Comparison of ENCODE assay signal across 8 cellular contexts in genomic region chr14:62162998-62163589, GRCh38.
DNase-seq lines count a peak whose midpoint lies in the region; ATAC-seq and TF ChIP-seq lines count a peak whose summit lies in the region.

No MANE protein-coding gene starts in this region.

- no peak overlapping the region for H3K4me3 ChIP-seq in HCT116 (replicated peaks in 1 of 2; ENCODE audit: low read depth in 1 of 2, low read length in 2 of 2)
- H3K4me3 ChIP-seq in spleen = no peak overlapping the region

- intact Hi-C loops in HCT116 (cut with micrococcal nuclease) = loop anchor here (1.0 kb wide), 1 partner anchor 1113 kb away; no protein-coding TSS in a partner anchor
- intact Hi-C loops in activated T-helper 1 cell treated with anti-CD3 and anti-CD28 coated beads, Interleukin-12 subunit alpha, Interleukin-12 subunit beta, Interleukin-2, Interleukin-4 antibody, amounts not matched to agents 30 ng/mL and 10 ng/mL and 1 ng/mL, durations not matched to agents 14 hours and 24 hours and 36 hours (cut with micrococcal nuclease) = loop anchor here (1.0 to 5.0 kb wide), 2 partner anchors 1113 to 1609 kb away; no protein-coding TSS in a partner anchor
- intact Hi-C loops in left ventricle myocardium superior (cut with micrococcal nuclease) = no loop called here
- intact Hi-C loops in spleen (cut with DNase I; ENCODE audit: low total_unique reads) = loop anchor here (10.0 kb wide), 1 partner anchor 1112 kb away; no protein-coding TSS in a partner anchor

- no peaks in the 10 kb centered on the region for H3K4me1 Mint-ChIP-seq in activated CD4-positive, alpha-beta T cell treated with anti-CD3 and anti-CD28 coated beads, Interleukin-2, amount 10 ng/mL, durations not matched to agents 7 days and 5 days
- H3K4me1 Mint-ChIP-seq in activated T-helper 1 cell treated with anti-CD3 and anti-CD28 coated beads, Interleukin-12 subunit alpha, Interleukin-12 subunit beta, Interleukin-2, Interleukin-4 antibody, amounts not matched to agents 30 ng/mL and 10 ng/mL and 1 ng/mL, durations not matched to agents 14 hours and 24 hours and 36 hours (ENCODE audit: low read depth) = no peaks in the 10 kb centered on the region
- no peaks in the 10 kb centered on the region for H3K4me1 Mint-ChIP-seq in stimulated activated effector memory CD8-positive, alpha-beta T cell treated with anti-CD3 and anti-CD28 coated beads, Interleukin-12 subunit alpha, Interleukin-12 subunit beta, amount 100 ng/mL, for 72 hours

- no peak overlapping the region for H3K9ac ChIP-seq in HCT116 (ENCODE audit: low read length)

- TF ChIP-seq CTCF in HCT116 (IDR thresholded peaks at IDR 0.05 in 2 of 3, conservative IDR thresholded peaks at IDR 0.05 in 1 of 3; ENCODE audit: borderline replicate concordance in 1 of 3, insufficient read depth in 1 of 3, low read depth in 2 of 3, low read length in 2 of 3) = peak; percentile 41 to 81 (median 73); a peak in 5 of 6 replicates
- peak in 9 of 11 experiments; percentile 18 to 74 (median 58) for TF ChIP-seq CTCF in spleen (IDR thresholded peaks at IDR 0.05 in 8 of 11, conservative IDR thresholded peaks at IDR 0.05 in 3 of 11)

- POLR2A ChIA-PET in activated CD4-positive, alpha-beta T cell treated with anti-CD3 and anti-CD28 coated beads, Interleukin-2, amount 10 ng/mL, durations not matched to agents 7 days and 5 days (lab: Charles Lee) = no interaction called here
- POLR2A ChIA-PET in HCT116 (lab: Charles Lee) = no interaction called here

- H3K9me2 ChIP-seq in HCT116 (ENCODE audit: insufficient read depth) = no peaks in the 10 kb centered on the region

- RAD21 ChIA-PET in HCT116 (lab: Charles Lee; ENCODE audit: low non-redundant PET in 1 of 2, low total read pairs in 2 of 2, uncharacterized antibody in 2 of 2, unreplicated experiment in 2 of 2) = no interaction called here

- no peaks in the 10 kb centered on the region for H3K79me2 ChIP-seq in HCT116 (ENCODE audit: insufficient read depth, low read length)

- H3K27me3 Mint-ChIP-seq in activated CD4-positive, alpha-beta T cell treated with anti-CD3 and anti-CD28 coated beads, Interleukin-2, amount 10 ng/mL, durations not matched to agents 7 days and 5 days = peaks cover 11% of the 10 kb centered on the region
- H3K27me3 Mint-ChIP-seq in activated T-helper 1 cell treated with anti-CD3 and anti-CD28 coated beads, Interleukin-12 subunit alpha, Interleukin-12 subunit beta, Interleukin-2, Interleukin-4 antibody, amounts not matched to agents 30 ng/mL and 10 ng/mL and 1 ng/mL, durations not matched to agents 14 hours and 24 hours and 36 hours (ENCODE audit: insufficient read depth) = peaks cover 5% of the 10 kb centered on the region

- H3K27ac ChIP-seq in HCT116 (ENCODE audit: low read depth, low read length) = no peak overlapping the region
- H3K27ac ChIP-seq in spleen = no peak overlapping the region

- no peaks in the 10 kb centered on the region for H3K9me3 ChIP-seq in HCT116 (ENCODE audit: control insufficient read depth in 1 of 2, insufficient read depth in 1 of 2, low read depth in 1 of 2, low read length in 2 of 2)
- no peaks in the 10 kb centered on the region for H3K9me3 ChIP-seq in spleen

- peak; percentile 20 for DNase-seq in activated CD4-positive, alpha-beta T cell treated with anti-CD3 and anti-CD28 coated beads, Interleukin-2, amount 10 ng/mL, durations not matched to agents 7 days and 5 days
- no peak for DNase-seq in activated CD4-positive, alpha-beta T cell treated with anti-CD3 and anti-CD28 coated beads for 48 hours
- DNase-seq in HCT116 (ENCODE audit: low read depth, low spot score) = peak; percentile 23
- DNase-seq in NCI-H187 treated with DMSO at 0.1 percent for 48 hours (lab: John Stamatoyannopoulos, UW) = peak; percentile 51
- peak; percentile 3 for DNase-seq in activated T-helper 1 cell treated with anti-CD3 and anti-CD28 coated beads, Interleukin-12 subunit alpha, Interleukin-12 subunit beta, Interleukin-2, Interleukin-4 antibody, amounts not matched to agents 30 ng/mL and 10 ng/mL and 1 ng/mL, durations not matched to agents 14 hours and 24 hours and 36 hours (ENCODE audit: low spot score)
- no peak for DNase-seq in left ventricle myocardium superior
- no peak for DNase-seq in spleen
- no peak for DNase-seq in stimulated activated effector memory CD8-positive, alpha-beta T cell treated with anti-CD3 and anti-CD28 coated beads, Interleukin-12 subunit alpha, Interleukin-12 subunit beta, amount 100 ng/mL, for 72 hours (ENCODE audit: low spot score in 2 of 2)

- H3K4me3 Mint-ChIP-seq in activated CD4-positive, alpha-beta T cell treated with anti-CD3 and anti-CD28 coated beads, Interleukin-2, amount 10 ng/mL, durations not matched to agents 7 days and 5 days = no peak overlapping the region
- no peak overlapping the region for H3K4me3 Mint-ChIP-seq in activated T-helper 1 cell treated with anti-CD3 and anti-CD28 coated beads, Interleukin-12 subunit alpha, Interleukin-12 subunit beta, Interleukin-2, Interleukin-4 antibody, amounts not matched to agents 30 ng/mL and 10 ng/mL and 1 ng/mL, durations not matched to agents 14 hours and 24 hours and 36 hours
- no peak overlapping the region for H3K4me3 Mint-ChIP-seq in stimulated activated effector memory CD8-positive, alpha-beta T cell treated with anti-CD3 and anti-CD28 coated beads, Interleukin-12 subunit alpha, Interleukin-12 subunit beta, amount 100 ng/mL, for 72 hours

- ATAC-seq in HCT116 = peak; percentile 77
- ATAC-seq in left ventricle myocardium superior = peak; percentile 34
- no peak for ATAC-seq in stimulated activated effector memory CD8-positive, alpha-beta T cell treated with anti-CD3 and anti-CD28 coated beads, Interleukin-12 subunit alpha, Interleukin-12 subunit beta, amount 100 ng/mL, for 72 hours

- TF ChIP-seq RAD21 in HCT116 (IDR thresholded peaks at IDR 0.05; ENCODE audit: low read depth) = peak; percentile 65

- 15 to 23% (median 22%) methylated on average over 8 of the region's 8 CpGs for WGBS in spleen, 5 donors

- CTCF ChIA-PET in activated CD4-positive, alpha-beta T cell treated with anti-CD3 and anti-CD28 coated beads, Interleukin-2, amount 10 ng/mL, durations not matched to agents 7 days and 5 days (lab: Charles Lee) = no interaction called here
- CTCF ChIA-PET in HCT116 (lab: Charles Lee) = no interaction called here

- no peaks in the 10 kb centered on the region for H3K9me3 Mint-ChIP-seq in activated CD4-positive, alpha-beta T cell treated with anti-CD3 and anti-CD28 coated beads, Interleukin-2, amount 10 ng/mL, durations not matched to agents 7 days and 5 days
- H3K9me3 Mint-ChIP-seq in activated T-helper 1 cell treated with anti-CD3 and anti-CD28 coated beads, Interleukin-12 subunit alpha, Interleukin-12 subunit beta, Interleukin-2, Interleukin-4 antibody, amounts not matched to agents 30 ng/mL and 10 ng/mL and 1 ng/mL, durations not matched to agents 14 hours and 24 hours and 36 hours = no peaks in the 10 kb centered on the region
- no peaks in the 10 kb centered on the region for H3K9me3 Mint-ChIP-seq in stimulated activated effector memory CD8-positive, alpha-beta T cell treated with anti-CD3 and anti-CD28 coated beads, Interleukin-12 subunit alpha, Interleukin-12 subunit beta, amount 100 ng/mL, for 72 hours

- no peak overlapping the region for H3K27ac Mint-ChIP-seq in activated CD4-positive, alpha-beta T cell treated with anti-CD3 and anti-CD28 coated beads, Interleukin-2, amount 10 ng/mL, durations not matched to agents 7 days and 5 days
- H3K27ac Mint-ChIP-seq in activated T-helper 1 cell treated with anti-CD3 and anti-CD28 coated beads, Interleukin-12 subunit alpha, Interleukin-12 subunit beta, Interleukin-2, Interleukin-4 antibody, amounts not matched to agents 30 ng/mL and 10 ng/mL and 1 ng/mL, durations not matched to agents 14 hours and 24 hours and 36 hours = no peak overlapping the region
- no peak overlapping the region for H3K27ac Mint-ChIP-seq in stimulated activated effector memory CD8-positive, alpha-beta T cell treated with anti-CD3 and anti-CD28 coated beads, Interleukin-12 subunit alpha, Interleukin-12 subunit beta, amount 100 ng/mL, for 72 hours

- no peaks in the 10 kb centered on the region; the same call in 1 of the 2 replicates for H3K27me3 ChIP-seq in HCT116 (ENCODE audit: insufficient read depth, low read length)
- H3K27me3 ChIP-seq in spleen (replicated peaks in 1 of 7) = peaks cover 0 to 34% (median 0%) of the 10 kb centered on the region in 7 donors

- H3K36me3 ChIP-seq in HCT116 (ENCODE audit: control insufficient read depth in 1 of 2, insufficient read depth in 2 of 2, low read length in 2 of 2) = no peaks in the 10 kb centered on the region
- no peaks in the 10 kb centered on the region for H3K36me3 ChIP-seq in spleen

- H3K4me1 ChIP-seq in HCT116 (ENCODE audit: control insufficient read depth in 1 of 2, insufficient read depth in 2 of 2, low read length in 2 of 2) = no peaks in the 10 kb centered on the region
- no peaks in the 10 kb centered on the region for H3K4me1 ChIP-seq in spleen

- TF ChIP-seq POLR2A in HCT116 (IDR thresholded peaks at IDR 0.05; ENCODE audit: borderline replicate concordance, extremely low read depth, insufficient read depth, insufficient read length) = no peak
- TF ChIP-seq POLR2A in spleen (IDR thresholded peaks at IDR 0.05) = no peak

- BruUV-seq in HCT116 (replicated peaks; lab: Mats Ljungman, UMichigan) = no TSS peak

- no peak overlapping the region for H2AFZ ChIP-seq in HCT116 (ENCODE audit: low read depth, low read length, poor library complexity, severe bottlenecking)

- no peaks in the 10 kb centered on the region for H4K20me1 ChIP-seq in HCT116 (ENCODE audit: insufficient read depth)

- H3K4me2 ChIP-seq in HCT116 (ENCODE audit: low read length) = no peak overlapping the region

- H3K36me3 Mint-ChIP-seq in activated CD4-positive, alpha-beta T cell treated with anti-CD3 and anti-CD28 coated beads, Interleukin-2, amount 10 ng/mL, durations not matched to agents 7 days and 5 days (ENCODE audit: low read depth) = no peaks in the 10 kb centered on the region
- H3K36me3 Mint-ChIP-seq in activated T-helper 1 cell treated with anti-CD3 and anti-CD28 coated beads, Interleukin-12 subunit alpha, Interleukin-12 subunit beta, Interleukin-2, Interleukin-4 antibody, amounts not matched to agents 30 ng/mL and 10 ng/mL and 1 ng/mL, durations not matched to agents 14 hours and 24 hours and 36 hours (ENCODE audit: low read depth) = no peaks in the 10 kb centered on the region
- H3K36me3 Mint-ChIP-seq in stimulated activated effector memory CD8-positive, alpha-beta T cell treated with anti-CD3 and anti-CD28 coated beads, Interleukin-12 subunit alpha, Interleukin-12 subunit beta, amount 100 ng/mL, for 72 hours = no peaks in the 10 kb centered on the region

TF ChIP-seq in HCT116, 20 proteins besides CTCF, POLR2A, EP300 and RAD21:
- TF ChIP-seq CBX3 (IDR thresholded peaks at IDR 0.05; ENCODE audit: low read depth) = no peak
- TF ChIP-seq SP1 (IDR thresholded peaks at IDR 0.05; ENCODE audit: low read depth) = no peak
TF ChIP-seq in HCT116: peak in this region for 0.

Comparison
In these comparisons a context has a peak if more than half of its experiments do, and no peak if none do; other contexts are left out.
1. DNase-seq: peak in activated CD4-positive, alpha-beta T cell treated with anti-CD3 and anti-CD28 coated beads, Interleukin-2, amount 10 ng/mL, durations not matched to agents 7 days and 5 days (single experiment), HCT116 (single experiment), NCI-H187 treated with DMSO at 0.1 percent for 48 hours (single experiment) and activated T-helper 1 cell treated with anti-CD3 and anti-CD28 coated beads, Interleukin-12 subunit alpha, Interleukin-12 subunit beta, Interleukin-2, Interleukin-4 antibody, amounts not matched to agents 30 ng/mL and 10 ng/mL and 1 ng/mL, durations not matched to agents 14 hours and 24 hours and 36 hours (single experiment); none in activated CD4-positive, alpha-beta T cell treated with anti-CD3 and anti-CD28 coated beads for 48 hours (single experiment), left ventricle myocardium superior (single experiment), spleen (single experiment) and stimulated activated effector memory CD8-positive, alpha-beta T cell treated with anti-CD3 and anti-CD28 coated beads, Interleukin-12 subunit alpha, Interleukin-12 subunit beta, amount 100 ng/mL, for 72 hours (0 of 2).